In genomic region chr1:115753371-115753770, GRCh38 we compare ENCODE assay signal across 25 cellular contexts. TPM values are rescaled to one million over a fixed set of nuclear protein-coding genes. Genes with fewer than 3 reads are reported as not detected.
DNase-seq lines count a peak whose midpoint lies in the region; ATAC-seq and TF ChIP-seq lines count a peak whose summit lies in the region.
"Had no signal": no experiment of that assay in that cellular context is flagged by ENCODE, and none has a peak within 500 bp of the region (broad histone marks: within the 10 kb centered on the region; RNA-seq: fewer than 3 reads in every experiment).

No MANE protein-coding gene starts in this region.

- TF ChIP-seq CTCF in esophagus muscularis mucosa (IDR thresholded peaks at IDR 0.05) (no peak), osteocyte (IDR thresholded peaks at IDR 0.05) (no peak), ascending aorta (IDR thresholded peaks at IDR 0.05) (no peak)

- no peak for TF ChIP-seq POLR2A in esophagus muscularis mucosa (IDR thresholded peaks at IDR 0.05; ENCODE audit: low read depth)

- peaks cover 20% of the 10 kb centered on the region for H3K4me1 Mint-ChIP-seq in osteocyte (ENCODE audit: unreplicated experiment)
- no peaks in the 10 kb centered on the region for H3K4me1 Mint-ChIP-seq in activated naive CD4-positive, alpha-beta T cell treated with anti-CD3 and anti-CD28 coated beads for 36 hours (ENCODE audit: low read depth)

- H3K27me3 ChIP-seq in SJCRH30 (no peaks in the 10 kb centered on the region), esophagus muscularis mucosa (no peaks in the 10 kb centered on the region), skeletal muscle tissue (ENCODE audit: control insufficient read depth in 3 of 3, insufficient read depth in 3 of 3, low read length in 3 of 3) (no peaks in the 10 kb centered on the region), ascending aorta (no peaks in the 10 kb centered on the region)
- H3K27me3 ChIP-seq: BLaER1 treated with 17β-estradiol and CSF1 and Interleukin-3, amounts not matched to agents 10 nM and 100 nM had no signal

- no peak overlapping the region for H3K27ac Mint-ChIP-seq in osteocyte (ENCODE audit: unreplicated experiment)
- no peak overlapping the region for H3K27ac Mint-ChIP-seq in activated naive CD4-positive, alpha-beta T cell treated with anti-CD3 and anti-CD28 coated beads for 36 hours
- H3K27ac Mint-ChIP-seq: CD4-positive, alpha-beta T cell; GM23338 had no signal

- no peaks in the 10 kb centered on the region for H3K9me3 Mint-ChIP-seq in osteocyte (ENCODE audit: unreplicated experiment)
- H3K9me3 Mint-ChIP-seq in activated naive CD4-positive, alpha-beta T cell treated with anti-CD3 and anti-CD28 coated beads for 36 hours: no peaks in the 10 kb centered on the region
- H3K9me3 Mint-ChIP-seq: CD4-positive, alpha-beta T cell; GM23338; H9 had no signal

- intact Hi-C loops in esophagus muscularis mucosa (cut with DNase I) (no loop called here), ascending aorta (cut with DNase I) (no loop called here)
- intact Hi-C loops in activated naive CD4-positive, alpha-beta T cell treated with anti-CD3 and anti-CD28 coated beads for 36 hours (cut with micrococcal nuclease): no loop called here

- no peak for TF ChIP-seq EP300 in esophagus muscularis mucosa (IDR thresholded peaks at IDR 0.05)

- ATAC-seq in HG02759 (IDR thresholded peaks at IDR 0.05; ENCODE audit: unreplicated experiment): no peak
- ATAC-seq: A549, GM23338, K562, PC-3 had no signal

- no peak overlapping the region for H3K4me3 Mint-ChIP-seq in osteocyte (ENCODE audit: unreplicated experiment)
- H3K4me3 Mint-ChIP-seq in activated naive CD4-positive, alpha-beta T cell treated with anti-CD3 and anti-CD28 coated beads for 36 hours: no peak overlapping the region
- H3K4me3 Mint-ChIP-seq: CD4-positive, alpha-beta T cell; GM23338; H9 had no signal

- WGBS in esophagus muscularis mucosa: 93% methylated on average over 7 of the region's 7 CpGs

- CTCF ChIA-PET in activated naive CD4-positive, alpha-beta T cell treated with anti-CD3 and anti-CD28 coated beads for 36 hours (lab: Charles Lee): interaction anchor here (0.9 kb wide), 1 partner anchor 47 kb away, joined by 3 read pairs; no protein-coding TSS in a partner anchor

- H3K27ac ChIP-seq in SJCRH30: peak overlapping the region; percentile 14; the same call in 1 of the 2 replicates
- peak overlapping the region in 3 of 4 donors; percentile 35 to 68 (median 58) for H3K27ac ChIP-seq in esophagus muscularis mucosa (replicated peaks in 1 of 4)
- peak overlapping the region; percentile 94 for H3K27ac ChIP-seq in skeletal muscle tissue (ENCODE audit: low read depth, low read length)
- no peak overlapping the region for H3K27ac ChIP-seq in ascending aorta
- H3K27ac ChIP-seq: A549; BLaER1 treated with 17β-estradiol and CSF1 and Interleukin-3, amounts not matched to agents 10 nM and 100 nM had no signal

- DNase-seq in SJCRH30 (peak; percentile 17 to 55), esophagus muscularis mucosa (ENCODE audit: extremely low spot score) (peak; percentile 60), osteocyte (ENCODE audit: extremely low spot score, unreplicated experiment) (peak; percentile 21), ascending aorta (ENCODE audit: low spot score in 2 of 2) (no peak)
- DNase-seq in activated naive CD4-positive, alpha-beta T cell treated with anti-CD3 and anti-CD28 coated beads for 36 hours: no peak
- DNase-seq: AML-193; CD4-positive, alpha-beta T cell; DMS53; H9; Kasumi-1; NCI-H1105; NCI-H1436 treated with DMSO at 0.1 percent for 48 hours; NCI-H187 treated with DMSO at 0.1 percent for 48 hours; NCI-H2107; NK-92 treated with Interleukin-12 subunit alpha and Interleukin-12 subunit beta, amount 100 ng/mL, for 24 hours; PC-3; SHP77 had no signal

- no peak overlapping the region for H3K4me3 ChIP-seq in SJCRH30
- no peak overlapping the region for H3K4me3 ChIP-seq in esophagus muscularis mucosa
- peak overlapping the region in 2 of 3 donors; percentile 33 to 52 for H3K4me3 ChIP-seq in skeletal muscle tissue (ENCODE audit: low read length in 3 of 3)
- no peak overlapping the region for H3K4me3 ChIP-seq in ascending aorta
- H3K4me3 ChIP-seq: A549; BLaER1 treated with 17β-estradiol and CSF1 and Interleukin-3, amounts not matched to agents 10 nM and 100 nM; GM23338; K562 had no signal

- H3K36me3 ChIP-seq in SJCRH30: no peaks in the 10 kb centered on the region
- no peaks in the 10 kb centered on the region for H3K36me3 ChIP-seq in esophagus muscularis mucosa
- H3K36me3 ChIP-seq in skeletal muscle tissue (ENCODE audit: control insufficient read depth in 3 of 3, insufficient read depth in 3 of 3, low read length in 3 of 3): no peaks in the 10 kb centered on the region
- H3K36me3 ChIP-seq in ascending aorta: no peaks in the 10 kb centered on the region
- H3K36me3 ChIP-seq: BLaER1 treated with 17β-estradiol and CSF1 and Interleukin-3, amounts not matched to agents 10 nM and 100 nM had no signal

- H3K9ac ChIP-seq in skeletal muscle tissue (ENCODE audit: low read depth in 1 of 3, low read length in 3 of 3): peak overlapping the region; percentile 57 to 59 (median 58)
- H3K9ac ChIP-seq: BLaER1 treated with 17β-estradiol and CSF1 and Interleukin-3, amounts not matched to agents 10 nM and 100 nM had no signal

- peaks cover 20% of the 10 kb centered on the region for H3K27me3 Mint-ChIP-seq in osteocyte (ENCODE audit: unreplicated experiment)
- peaks cover 9% of the 10 kb centered on the region for H3K27me3 Mint-ChIP-seq in activated naive CD4-positive, alpha-beta T cell treated with anti-CD3 and anti-CD28 coated beads for 36 hours (ENCODE audit: low read depth)

- H3K9me3 ChIP-seq in SJCRH30 (replicated peaks) (no peaks in the 10 kb centered on the region), esophagus muscularis mucosa (no peaks in the 10 kb centered on the region), skeletal muscle tissue (ENCODE audit: control insufficient read depth in 3 of 3, low read length in 3 of 3) (no peaks in the 10 kb centered on the region), ascending aorta (no peaks in the 10 kb centered on the region)
- H3K9me3 ChIP-seq: A549 had no signal

- H3K4me1 ChIP-seq in SJCRH30 (peaks cover 62% of the 10 kb centered on the region), esophagus muscularis mucosa (peaks cover 66 to 98% (median 89%) of the 10 kb centered on the region in 4 donors), skeletal muscle tissue (ENCODE audit: control insufficient read depth in 3 of 3, insufficient read depth in 3 of 3, low read length in 3 of 3) (peaks cover 54 to 74% (median 71%) of the 10 kb centered on the region in 3 donors), ascending aorta (peaks cover 0 to 5% of the 10 kb centered on the region in 2 donors)
- H3K4me1 ChIP-seq: A549; BLaER1 treated with 17β-estradiol and CSF1 and Interleukin-3, amounts not matched to agents 10 nM and 100 nM had no signal

- no peaks in the 10 kb centered on the region for H3K36me3 Mint-ChIP-seq in osteocyte (ENCODE audit: unreplicated experiment)
- no peaks in the 10 kb centered on the region for H3K36me3 Mint-ChIP-seq in activated naive CD4-positive, alpha-beta T cell treated with anti-CD3 and anti-CD28 coated beads for 36 hours (ENCODE audit: low read depth)

RNA-seq across cellular contexts. Expression of gene CASQ2, which starts 15.1 kb away (rescaled TPM):
- 0.28 and 0.49 TPM in 2 replicates for total RNA-seq in SJCRH30 (2014; rRNA removed; shearing (Covaris generic))
- total RNA-seq in esophagus muscularis mucosa: 100 to 1,000 TPM in 3 of 4 donors, 10 to 100 TPM in 1; 95.6 to 138 (median 108) TPM
- total RNA-seq in osteocyte: not detected in 2 replicates
- 416 TPM for total RNA-seq in skeletal muscle tissue
- 3.8 TPM for total RNA-seq in ascending aorta
- total RNA-seq in activated naive CD4-positive, alpha-beta T cell treated with anti-CD3 and anti-CD28 coated beads for 36 hours: not detected
- total RNA-seq: CD4-positive, alpha-beta T cell; G401; GM23338; H9; K562; M059J; PC-3 had no signal

Comparison
In these comparisons a context has a peak if more than half of its experiments do, and no peak if none do; other contexts are left out.
1. DNase-seq: peak in SJCRH30 (2 of 2), esophagus muscularis mucosa (single experiment) and osteocyte (single experiment); none in ascending aorta (0 of 2) and activated naive CD4-positive, alpha-beta T cell treated with anti-CD3 and anti-CD28 coated beads for 36 hours (single experiment).
2. H3K27ac ChIP-seq: peak in SJCRH30 (single experiment), esophagus muscularis mucosa (3 of 4) and skeletal muscle tissue (single experiment); none in ascending aorta (0 of 2).
3. H3K4me3 ChIP-seq: peak in skeletal muscle tissue (2 of 3); none in SJCRH30 (single experiment), esophagus muscularis mucosa (0 of 4) and ascending aorta (0 of 2).
4. RNA of gene CASQ2, which starts 15.1 kb away (total RNA-seq): 416 TPM in skeletal muscle tissue (single experiment) and 95.6 to 138 TPM in esophagus muscularis mucosa; 3.8 TPM in ascending aorta (single experiment), 0.28 to 0.49 TPM in SJCRH30, not detected in osteocyte and not detected in activated naive CD4-positive, alpha-beta T cell treated with anti-CD3 and anti-CD28 coated beads for 36 hours; every median in the first group is over 10 times any median in the second.